ENCODE assay signal across 26 cellular contexts in genomic region chr5:156295434-156295833, GRCh38. TPM values are rescaled to one million over a fixed set of nuclear protein-coding genes. Genes with fewer than 3 reads are reported as not detected.
DNase-seq lines count a peak whose midpoint lies in the region; ATAC-seq and TF ChIP-seq lines count a peak whose summit lies in the region.
"Had no signal": no experiment of that assay in that cellular context is flagged by ENCODE, and none has a peak within 500 bp of the region (broad histone marks: within the 10 kb centered on the region; RNA-seq: fewer than 3 reads in every experiment).

No MANE protein-coding gene starts in this region.

- H3K27me3 Mint-ChIP-seq in glutamatergic neuron (ENCODE audit: unreplicated experiment) = no peaks in the 10 kb centered on the region
- H3K27me3 Mint-ChIP-seq: CD8-positive, alpha-beta memory T cell had no signal

- no peak overlapping the region for H3K4ac ChIP-seq in mesendoderm (ENCODE audit: low read depth, low read length)

- H3K36me3 ChIP-seq in mesendoderm (ENCODE audit: control insufficient read depth, insufficient read depth, low read length) (no peaks in the 10 kb centered on the region), lower lobe of right lung (no peaks in the 10 kb centered on the region)
- H3K36me3 ChIP-seq: BE2C, SJCRH30 had no signal

- intact Hi-C loops in lower lobe of right lung (cut with DNase I) = no loop called here

- H3K9me3 Mint-ChIP-seq in glutamatergic neuron (ENCODE audit: unreplicated experiment) = peaks cover 5% of the 10 kb centered on the region

- H3K79me1 ChIP-seq in mesendoderm (ENCODE audit: low read length) = no peaks in the 10 kb centered on the region

- peak overlapping the region; percentile 72 for H3K4me3 Mint-ChIP-seq in glutamatergic neuron (ENCODE audit: unreplicated experiment)
- H3K4me3 Mint-ChIP-seq: CD14-positive monocyte; CD8-positive, alpha-beta memory T cell had no signal

- H3K23ac ChIP-seq in mesendoderm (ENCODE audit: low read length) = no peak overlapping the region

- H3K4me1 Mint-ChIP-seq in glutamatergic neuron (ENCODE audit: low read depth, unreplicated experiment) = peaks cover 19% of the 10 kb centered on the region
- H3K4me1 Mint-ChIP-seq: CD14-positive monocyte; CD8-positive, alpha-beta memory T cell had no signal

- no peaks in the 10 kb centered on the region for H3K9me3 ChIP-seq in lower lobe of right lung
- H3K9me3 ChIP-seq: BE2C, SJCRH30 had no signal

- H3K27ac ChIP-seq in mesendoderm (ENCODE audit: low read depth, low read length) = no peak overlapping the region
- H3K27ac ChIP-seq in lower lobe of right lung = no peak overlapping the region
- H3K27ac ChIP-seq: 22Rv1, PC-9, SJCRH30 had no signal

- ATAC-seq in lower lobe of right lung = no peak
- ATAC-seq: K562, Right ventricle myocardium inferior, SK-N-SH treated with all-trans-retinoic acid at 6 μM for 48 hours had no signal

- no peak overlapping the region for H2BK5ac ChIP-seq in mesendoderm (ENCODE audit: low read length)

- H3K56ac ChIP-seq in mesendoderm (ENCODE audit: low read length) = no peak overlapping the region

- H3K4me3 ChIP-seq in mesendoderm (ENCODE audit: low read length) (no peak overlapping the region), lower lobe of right lung (no peak overlapping the region)
- H3K4me3 ChIP-seq: K562, PC-9, SJCRH30 had no signal

- no peak overlapping the region for H2BK15ac ChIP-seq in mesendoderm (replicated peaks; ENCODE audit: low read depth)

- no peak overlapping the region for H2AK5ac ChIP-seq in mesendoderm (ENCODE audit: low read length)

- no peaks in the 10 kb centered on the region for H3K27me3 ChIP-seq in mesendoderm (ENCODE audit: insufficient read depth, low read length, poor library complexity)
- H3K27me3 ChIP-seq in lower lobe of right lung (ENCODE audit: low read depth) = no peaks in the 10 kb centered on the region
- H3K27me3 ChIP-seq: BE2C, SJCRH30 had no signal

- no peak overlapping the region for H3K9ac ChIP-seq in mesendoderm (ENCODE audit: low read length)

- no peak overlapping the region for H2BK120ac ChIP-seq in mesendoderm (ENCODE audit: low read depth, low read length)

- TF ChIP-seq CTCF in glutamatergic neuron (IDR thresholded peaks at IDR 0.05; ENCODE audit: partially characterized antibody, unreplicated experiment) (no peak), lower lobe of right lung (IDR thresholded peaks at IDR 0.05) (no peak)

- peak overlapping the region; percentile 93 for H3K27ac Mint-ChIP-seq in glutamatergic neuron (ENCODE audit: unreplicated experiment)

- H3K4me1 ChIP-seq in mesendoderm (ENCODE audit: control insufficient read depth, low read depth, low read length) = no peaks in the 10 kb centered on the region
- H3K4me1 ChIP-seq in lower lobe of right lung = no peaks in the 10 kb centered on the region
- H3K4me1 ChIP-seq: BE2C, SJCRH30 had no signal

- H4K5ac ChIP-seq in mesendoderm (ENCODE audit: low read length) = no peak overlapping the region

- no CpG with 5 or more reads among the region's 1 CpG for WGBS in mesendoderm (ENCODE audit: extremely low coverage, insufficient coverage, low lambda C conversion rate)

- DNase-seq in NCI-H2196 (lab: John Stamatoyannopoulos, UW; ENCODE audit: unreplicated experiment) (peak; percentile 7), NCI-H2196 treated with DMSO at 0.1 percent for 48 hours (lab: John Stamatoyannopoulos, UW; ENCODE audit: unreplicated experiment) (no peak), NCI-H1694 (lab: John Stamatoyannopoulos, UW) (peak; percentile 4), NCI-H524 (lab: John Stamatoyannopoulos, UW) (peak; percentile 81 to 94), glutamatergic neuron (no peak), mesendoderm (no peak), lower lobe of right lung (no peak)
- no peak for DNase-seq in activated CD8-positive, alpha-beta memory T cell treated with anti-CD3 and anti-CD28 coated beads, Interleukin-2, amount 50 U/mL, for 48 hours
- DNase-seq: BE2C; CD8-positive, alpha-beta memory T cell; DMS153; DND-41; HCEC 1CT; MM.1S; NCI-H1417 treated with DMSO at 0.1 percent for 48 hours; NCI-H187 treated with DMSO at 0.1 percent for 48 hours; NCI-H345; NCI-H510A treated with DMSO at 0.1 percent for 48 hours; NK-92 treated with Interleukin-12 subunit alpha and Interleukin-12 subunit beta, amount 100 ng/mL, for 24 hours; PC-9 had no signal

- H3K79me2 ChIP-seq in mesendoderm (ENCODE audit: control insufficient read depth, insufficient read depth, low read length) = no peaks in the 10 kb centered on the region

- no peak overlapping the region for H3K4me2 ChIP-seq in mesendoderm (ENCODE audit: low read length)
- H3K4me2 ChIP-seq: PC-9 had no signal

- H3K18ac ChIP-seq in mesendoderm (ENCODE audit: low read length) = no peak overlapping the region

- no peaks in the 10 kb centered on the region for H3K36me3 Mint-ChIP-seq in glutamatergic neuron (ENCODE audit: unreplicated experiment)
- H3K36me3 Mint-ChIP-seq: CD14-positive monocyte; CD8-positive, alpha-beta memory T cell had no signal

- H4K8ac ChIP-seq in mesendoderm (ENCODE audit: low read depth, low read length) = no peak overlapping the region

RNA-seq across cellular contexts. Expression of gene SGCD, which starts 31.5 kb away (rescaled TPM):
- 0.20 TPM for total RNA-seq in glutamatergic neuron (ENCODE audit: unreplicated experiment)
- polyA plus RNA-seq in mesendoderm (2013, experiment 1 of 2) = 0.01 TPM
- polyA plus RNA-seq in mesendoderm (2013, experiment 2 of 2) = 0.01 TPM
- total RNA-seq in lower lobe of right lung = 6.0 TPM
- total RNA-seq: K562, PC-9 had no signal
- polyA plus RNA-seq: CD14-positive monocyte, K562 had no signal

Comparison
In these comparisons a context has a peak if more than half of its experiments do, and no peak if none do; other contexts are left out.
1. DNase-seq: peak in NCI-H2196 (single experiment), NCI-H1694 (single experiment) and NCI-H524 (2 of 2); none in NCI-H2196 treated with DMSO at 0.1 percent for 48 hours (single experiment), glutamatergic neuron (single experiment), mesendoderm (single experiment), activated CD8-positive, alpha-beta memory T cell treated with anti-CD3 and anti-CD28 coated beads, Interleukin-2, amount 50 U/mL, for 48 hours (single experiment) and lower lobe of right lung (single experiment).